ENCODE assay signal across 1 cellular context in genomic region chr14:24146978-24147760, GRCh38.
TF ChIP-seq lines count a peak whose summit lies in the region.

Gene RNF31, plus strand, starts transcription at chr14:24147498. Its CDS starts 201 bp downstream, at chr14:24147699.

TF ChIP-seq in HEK293, 187 proteins besides CTCF, POLR2A, EP300 and RAD21 (continued from another document):
- TF ChIP-seq ZBTB11 (tag by site-specific recombination; conservative IDR thresholded peaks at IDR 0.05; ENCODE audit: low read depth) (peak; percentile 45), ZNF148 (tag by site-specific recombination; IDR thresholded peaks at IDR 0.05; ENCODE audit: borderline replicate concordance) (no peak), YY2 (tag by site-specific recombination; IDR thresholded peaks at IDR 0.05) (no peak), KLF10 (tag by site-specific recombination; IDR thresholded peaks at IDR 0.05) (peak; percentile 93), PRDM4 (tag by site-specific recombination; IDR thresholded peaks at IDR 0.05) (no peak), GLI4 (tag by site-specific recombination; IDR thresholded peaks at IDR 0.05) (no peak), ZNF341 (tag by site-specific recombination; IDR thresholded peaks at IDR 0.05; ENCODE audit: low read depth) (peak; percentile 86), ZNF677 (tag by site-specific recombination; IDR thresholded peaks at IDR 0.05) (no peak), WT1 (tag by site-specific recombination; IDR thresholded peaks at IDR 0.05) (0 out of 2 replicates have a peak, but pooled peaks have one; percentile 32), ZNF513 (tag by site-specific recombination; IDR thresholded peaks at IDR 0.05) (peak; percentile 86), ZBTB10 (tag by site-specific recombination; IDR thresholded peaks at IDR 0.05) (peak; percentile 2; the same call in 1 of the 2 replicates), ZNF514 (tag by site-specific recombination; IDR thresholded peaks at IDR 0.05) (no peak), ZNF366 (tag by site-specific recombination; conservative IDR thresholded peaks at IDR 0.05) (0 out of 2 replicates have a peak, but pooled peaks have one; percentile 28), ZNF391 (tag by site-specific recombination; IDR thresholded peaks at IDR 0.05; ENCODE audit: borderline replicate concordance, low read depth) (peak; percentile 38; the same call in 1 of the 2 replicates), PRDM10 (tag by site-specific recombination; IDR thresholded peaks at IDR 0.05) (peak; percentile 77), ZNF416 (tag by site-specific recombination; IDR thresholded peaks at IDR 0.05) (no peak), ZBTB20 (tag by site-specific recombination; IDR thresholded peaks at IDR 0.05) (peak; percentile 66), SP3 (tag by site-specific recombination; IDR thresholded peaks at IDR 0.05) (peak; percentile 88), ZXDB (tag by site-specific recombination; IDR thresholded peaks at IDR 0.05) (no peak; the same call in 1 of the 2 replicates), SP2 (tag by site-specific recombination; IDR thresholded peaks at IDR 0.05) (peak; percentile 86), ZNF202 (tag by site-specific recombination; IDR thresholded peaks at IDR 0.05; ENCODE audit: borderline replicate concordance) (no peak), ZNF23 (tag by site-specific recombination; IDR thresholded peaks at IDR 0.05; ENCODE audit: borderline replicate concordance) (no peak), ZNF24 (tag by site-specific recombination; IDR thresholded peaks at IDR 0.05) (no peak), ZNF140 (tag by site-specific recombination; IDR thresholded peaks at IDR 0.05) (no peak), ZNF394 (tag by site-specific recombination; IDR thresholded peaks at IDR 0.05; ENCODE audit: borderline replicate concordance) (no peak), SCRT2 (tag by site-specific recombination; IDR thresholded peaks at IDR 0.05) (no peak), RBAK (tag by site-specific recombination; IDR thresholded peaks at IDR 0.05) (no peak), ZBTB7A (tag by site-specific recombination; IDR thresholded peaks at IDR 0.05; ENCODE audit: low read depth) (peak; percentile 81), KLF16 (tag by site-specific recombination; IDR thresholded peaks at IDR 0.05) (peak; percentile 5; the same call in 1 of the 2 replicates), ZNF248 (tag by site-specific recombination; IDR thresholded peaks at IDR 0.05) (no peak), KLF8 (tag by site-specific recombination; IDR thresholded peaks at IDR 0.05) (peak; percentile 69; the same call in 1 of the 2 replicates), ZNF791 (tag by site-specific recombination; IDR thresholded peaks at IDR 0.05) (no peak)
